Comparison of ENCODE assay signal across 12 cellular contexts in genomic region chr5:155546075-155546474, GRCh38.
"Had no signal": no experiment of that assay in that cellular context is flagged by ENCODE, and none has a peak within 500 bp of the region (broad histone marks: within the 10 kb centered on the region; RNA-seq: fewer than 3 reads in every experiment).

No MANE protein-coding gene starts in this region.

- ATAC-seq: activated CD4-positive, CD25-positive, alpha-beta regulatory T cell treated with anti-CD3 and anti-CD28 coated beads, Interleukin-2, amount 50 U/mL, for 24 hours; left ventricle myocardium superior; psoas muscle; sciatic nerve had no signal

- DNase-seq: activated naive CD4-positive, alpha-beta T cell treated with anti-CD3 and anti-CD28 coated beads, Interleukin-2, amount 10 ng/mL, durations not matched to agents 7 days and 5 days; caudate nucleus; effector memory CD4-positive, alpha-beta T cell; kidney; left ventricle myocardium superior; nephron progenitor cell; psoas muscle; spleen; stimulated activated CD4-positive, alpha-beta T cell treated with anti-CD3 and anti-CD28 coated beads, Interleukin-1b, Interleukin-23, amount 100 ng/mL, for 48 hours; stimulated activated naive CD4-positive, alpha-beta T cell had no signal
